In genomic region chr6:151436814-151437213, GRCh38 we compare ENCODE assay signal across 1 cellular context.
A peak's percentile ranks its signal among the peaks of the same experiment; 100 is the strongest.
TF ChIP-seq lines count a peak whose summit lies in the region.

No MANE protein-coding gene starts in this region.

TF ChIP-seq in HepG2, 621 proteins besides CTCF, POLR2A, EP300 and RAD21 (continued from another document and continues in another):
- TF ChIP-seq ZNF280B (CRISPR knock-in tag; IDR thresholded peaks at IDR 0.05; ENCODE audit: borderline replicate concordance) (no peak), FOXA3 (CRISPR knock-in tag; IDR thresholded peaks at IDR 0.05) (peak; percentile 58), RBM22 (optimal IDR thresholded peaks at IDR 0.05; ENCODE audit: low read length) (no peak), REXO4 (CRISPR knock-in tag; IDR thresholded peaks at IDR 0.05; ENCODE audit: borderline replicate concordance) (no peak), ZNF646 (CRISPR knock-in tag; IDR thresholded peaks at IDR 0.05) (no peak), TBX2 (CRISPR knock-in tag; IDR thresholded peaks at IDR 0.05; ENCODE audit: borderline replicate concordance) (no peak), HMG20A (CRISPR knock-in tag; IDR thresholded peaks at IDR 0.05; ENCODE audit: borderline replicate concordance) (peak; percentile 20; the same call in 1 of the 2 replicates), XRCC5 (optimal IDR thresholded peaks at IDR 0.05; ENCODE audit: low read length) (no peak), RXRA (CRISPR knock-in tag; IDR thresholded peaks at IDR 0.05) (no peak), SALL2 (CRISPR knock-in tag; IDR thresholded peaks at IDR 0.05) (no peak), MLLT10 (CRISPR knock-in tag; IDR thresholded peaks at IDR 0.05) (no peak), FOXM1 (CRISPR knock-in tag; IDR thresholded peaks at IDR 0.05) (no peak), CENPX (CRISPR knock-in tag; IDR thresholded peaks at IDR 0.05) (no peak), ZBTB38 (CRISPR knock-in tag; IDR thresholded peaks at IDR 0.05) (no peak), SIX4 (CRISPR knock-in tag; IDR thresholded peaks at IDR 0.05) (no peak), ZMYM4 (CRISPR knock-in tag; IDR thresholded peaks at IDR 0.05) (peak; percentile 78), KLF12 (CRISPR knock-in tag; IDR thresholded peaks at IDR 0.05; ENCODE audit: borderline replicate concordance) (no peak), POLR2AphosphoS5 (IDR thresholded peaks at IDR 0.05; ENCODE audit: low read depth, low read length) (peak; percentile 15; the same call in 1 of the 2 replicates), ZNF567 (CRISPR knock-in tag; IDR thresholded peaks at IDR 0.05; ENCODE audit: borderline replicate concordance) (no peak), ARNT2 (CRISPR knock-in tag; IDR thresholded peaks at IDR 0.05; ENCODE audit: low read depth) (0 out of 2 replicates have a peak, but pooled peaks have one; percentile 30), ZC3H13 (CRISPR knock-in tag; IDR thresholded peaks at IDR 0.05) (no peak), TBP (CRISPR knock-in tag; IDR thresholded peaks at IDR 0.05) (no peak), HNF4G (IDR thresholded peaks at IDR 0.05; ENCODE audit: borderline replicate concordance, low read depth, low read length) (peak; percentile 10; the same call in 1 of the 2 replicates), HNF4G (CRISPR knock-in tag; IDR thresholded peaks at IDR 0.05; ENCODE audit: borderline replicate concordance, low read depth) (no peak), ZNF7 (CRISPR knock-in tag; IDR thresholded peaks at IDR 0.05) (no peak), SKI (IDR thresholded peaks at IDR 0.05; ENCODE audit: partially characterized antibody) (no peak), ISX (CRISPR knock-in tag; conservative IDR thresholded peaks at IDR 0.05) (no peak), THYN1 (CRISPR knock-in tag; IDR thresholded peaks at IDR 0.05; ENCODE audit: borderline replicate concordance, low read depth) (no peak), MIXL1 (CRISPR knock-in tag; IDR thresholded peaks at IDR 0.05) (0 out of 2 replicates have a peak, but pooled peaks have one; percentile 12), ZBTB21 (CRISPR knock-in tag; IDR thresholded peaks at IDR 0.05) (no peak), SAP130 (CRISPR knock-in tag; IDR thresholded peaks at IDR 0.05; ENCODE audit: low read depth) (peak; percentile 63; the same call in 1 of the 2 replicates), BORCS8-MEF2B (CRISPR knock-in tag; IDR thresholded peaks at IDR 0.05) (no peak), ZNF660 (CRISPR knock-in tag; IDR thresholded peaks at IDR 0.05; ENCODE audit: borderline replicate concordance, low read depth) (no peak), ZNF839 (CRISPR knock-in tag; IDR thresholded peaks at IDR 0.05; ENCODE audit: borderline replicate concordance) (no peak), ELF4 (CRISPR knock-in tag; IDR thresholded peaks at IDR 0.05; ENCODE audit: borderline replicate concordance) (no peak), ZBTB1 (CRISPR knock-in tag; IDR thresholded peaks at IDR 0.05; ENCODE audit: borderline replicate concordance) (no peak), NR2F2 (IDR thresholded peaks at IDR 0.05; ENCODE audit: borderline replicate concordance, low read depth) (0 out of 2 replicates have a peak, but pooled peaks have one; percentile 28), ZNF350 (CRISPR knock-in tag; IDR thresholded peaks at IDR 0.05; ENCODE audit: borderline replicate concordance, low read depth) (no peak), ZMAT3 (CRISPR knock-in tag; conservative IDR thresholded peaks at IDR 0.05) (no peak), SRY (CRISPR knock-in tag; IDR thresholded peaks at IDR 0.05) (no peak), ZNF891 (CRISPR knock-in tag; IDR thresholded peaks at IDR 0.05) (no peak), DMAP1 (CRISPR knock-in tag; IDR thresholded peaks at IDR 0.05) (0 out of 2 replicates have a peak, but pooled peaks have one; percentile 23), ZFP90 (CRISPR knock-in tag; IDR thresholded peaks at IDR 0.05; ENCODE audit: borderline replicate concordance) (no peak), KAT8 (CRISPR knock-in tag; IDR thresholded peaks at IDR 0.05) (no peak; the same call in 1 of the 2 replicates)
- TF ChIP-seq, protein P1, sequence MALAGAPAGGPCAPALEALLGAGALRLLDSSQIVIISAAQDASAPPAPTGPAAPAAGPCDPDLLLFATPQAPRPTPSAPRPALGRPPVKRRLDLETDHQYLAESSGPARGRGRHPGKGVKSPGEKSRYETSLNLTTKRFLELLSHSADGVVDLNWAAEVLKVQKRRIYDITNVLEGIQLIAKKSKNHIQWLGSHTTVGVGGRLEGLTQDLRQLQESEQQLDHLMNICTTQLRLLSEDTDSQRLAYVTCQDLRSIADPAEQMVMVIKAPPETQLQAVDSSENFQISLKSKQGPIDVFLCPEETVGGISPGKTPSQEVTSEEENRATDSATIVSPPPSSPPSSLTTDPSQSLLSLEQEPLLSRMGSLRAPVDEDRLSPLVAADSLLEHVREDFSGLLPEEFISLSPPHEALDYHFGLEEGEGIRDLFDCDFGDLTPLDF (CRISPR knock-in tag; IDR thresholded peaks at IDR 0.05) = no peak
- TF ChIP-seq, protein P2, sequence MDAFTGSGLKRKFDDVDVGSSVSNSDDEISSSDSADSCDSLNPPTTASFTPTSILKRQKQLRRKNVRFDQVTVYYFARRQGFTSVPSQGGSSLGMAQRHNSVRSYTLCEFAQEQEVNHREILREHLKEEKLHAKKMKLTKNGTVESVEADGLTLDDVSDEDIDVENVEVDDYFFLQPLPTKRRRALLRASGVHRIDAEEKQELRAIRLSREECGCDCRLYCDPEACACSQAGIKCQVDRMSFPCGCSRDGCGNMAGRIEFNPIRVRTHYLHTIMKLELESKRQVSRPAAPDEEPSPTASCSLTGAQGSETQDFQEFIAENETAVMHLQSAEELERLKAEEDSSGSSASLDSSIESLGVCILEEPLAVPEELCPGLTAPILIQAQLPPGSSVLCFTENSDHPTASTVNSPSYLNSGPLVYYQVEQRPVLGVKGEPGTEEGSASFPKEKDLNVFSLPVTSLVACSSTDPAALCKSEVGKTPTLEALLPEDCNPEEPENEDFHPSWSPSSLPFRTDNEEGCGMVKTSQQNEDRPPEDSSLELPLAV (CRISPR knock-in tag; conservative IDR thresholded peaks at IDR 0.05; ENCODE audit: low read depth) = no peak
- TF ChIP-seq, protein P3, sequence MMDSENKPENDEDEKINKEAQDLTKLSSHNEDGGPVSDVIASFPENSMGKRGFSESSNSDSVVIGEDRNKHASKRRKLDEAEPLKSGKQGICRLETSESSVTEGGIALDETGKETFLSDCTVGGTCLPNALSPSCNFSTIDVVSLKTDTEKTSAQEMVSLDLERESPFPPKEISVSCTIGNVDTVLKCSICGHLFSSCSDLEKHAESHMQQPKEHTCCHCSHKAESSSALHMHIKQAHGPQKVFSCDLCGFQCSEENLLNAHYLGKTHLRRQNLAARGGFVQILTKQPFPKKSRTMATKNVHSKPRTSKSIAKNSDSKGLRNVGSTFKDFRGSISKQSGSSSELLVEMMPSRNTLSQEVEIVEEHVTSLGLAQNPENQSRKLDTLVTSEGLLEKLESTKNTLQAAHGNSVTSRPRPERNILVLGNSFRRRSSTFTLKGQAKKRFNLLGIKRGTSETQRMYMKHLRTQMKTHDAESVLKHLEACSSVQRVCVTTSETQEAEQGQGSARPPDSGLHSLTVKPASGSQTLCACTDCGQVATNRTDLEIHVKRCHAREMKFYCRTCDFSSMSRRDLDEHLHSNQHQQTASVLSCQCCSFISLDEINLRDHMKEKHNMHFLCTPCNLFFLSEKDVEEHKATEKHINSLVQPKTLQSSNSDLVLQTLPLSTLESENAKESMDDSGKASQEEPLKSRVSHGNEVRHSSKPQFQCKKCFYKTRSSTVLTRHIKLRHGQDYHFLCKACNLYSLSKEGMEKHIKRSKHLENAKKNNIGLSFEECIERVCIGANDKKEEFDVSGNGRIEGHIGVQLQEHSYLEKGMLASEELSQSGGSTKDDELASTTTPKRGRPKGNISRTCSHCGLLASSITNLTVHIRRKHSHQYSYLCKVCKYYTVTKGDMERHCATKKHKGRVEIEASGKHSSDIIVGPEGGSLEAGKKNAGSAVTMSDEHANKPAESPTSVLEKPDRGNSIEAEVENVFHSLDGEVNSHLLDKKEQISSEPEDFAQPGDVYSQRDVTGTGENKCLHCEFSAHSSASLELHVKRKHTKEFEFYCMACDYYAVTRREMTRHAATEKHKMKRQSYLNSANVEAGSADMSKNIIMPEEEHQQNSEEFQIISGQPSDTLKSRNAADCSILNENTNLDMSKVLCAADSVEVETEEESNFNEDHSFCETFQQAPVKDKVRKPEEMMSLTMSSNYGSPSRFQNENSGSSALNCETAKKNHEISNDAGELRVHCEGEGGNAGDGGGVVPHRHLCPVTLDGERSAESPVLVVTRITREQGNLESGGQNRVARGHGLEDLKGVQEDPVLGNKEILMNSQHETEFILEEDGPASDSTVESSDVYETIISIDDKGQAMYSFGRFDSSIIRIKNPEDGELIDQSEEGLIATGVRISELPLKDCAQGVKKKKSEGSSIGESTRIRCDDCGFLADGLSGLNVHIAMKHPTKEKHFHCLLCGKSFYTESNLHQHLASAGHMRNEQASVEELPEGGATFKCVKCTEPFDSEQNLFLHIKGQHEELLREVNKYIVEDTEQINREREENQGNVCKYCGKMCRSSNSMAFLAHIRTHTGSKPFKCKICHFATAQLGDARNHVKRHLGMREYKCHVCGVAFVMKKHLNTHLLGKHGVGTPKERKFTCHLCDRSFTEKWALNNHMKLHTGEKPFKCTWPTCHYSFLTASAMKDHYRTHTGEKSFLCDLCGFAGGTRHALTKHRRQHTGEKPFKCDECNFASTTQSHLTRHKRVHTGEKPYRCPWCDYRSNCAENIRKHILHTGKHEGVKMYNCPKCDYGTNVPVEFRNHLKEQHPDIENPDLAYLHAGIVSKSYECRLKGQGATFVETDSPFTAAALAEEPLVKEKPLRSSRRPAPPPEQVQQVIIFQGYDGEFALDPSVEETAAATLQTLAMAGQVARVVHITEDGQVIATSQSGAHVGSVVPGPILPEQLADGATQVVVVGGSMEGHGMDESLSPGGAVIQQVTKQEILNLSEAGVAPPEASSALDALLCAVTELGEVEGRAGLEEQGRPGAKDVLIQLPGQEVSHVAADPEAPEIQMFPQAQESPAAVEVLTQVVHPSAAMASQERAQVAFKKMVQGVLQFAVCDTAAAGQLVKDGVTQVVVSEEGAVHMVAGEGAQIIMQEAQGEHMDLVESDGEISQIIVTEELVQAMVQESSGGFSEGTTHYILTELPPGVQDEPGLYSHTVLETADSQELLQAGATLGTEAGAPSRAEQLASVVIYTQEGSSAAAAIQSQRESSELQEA (CRISPR knock-in tag; IDR thresholded peaks at IDR 0.05; ENCODE audit: not compliant biosample characterization) = no peak
- TF ChIP-seq, protein P4, sequence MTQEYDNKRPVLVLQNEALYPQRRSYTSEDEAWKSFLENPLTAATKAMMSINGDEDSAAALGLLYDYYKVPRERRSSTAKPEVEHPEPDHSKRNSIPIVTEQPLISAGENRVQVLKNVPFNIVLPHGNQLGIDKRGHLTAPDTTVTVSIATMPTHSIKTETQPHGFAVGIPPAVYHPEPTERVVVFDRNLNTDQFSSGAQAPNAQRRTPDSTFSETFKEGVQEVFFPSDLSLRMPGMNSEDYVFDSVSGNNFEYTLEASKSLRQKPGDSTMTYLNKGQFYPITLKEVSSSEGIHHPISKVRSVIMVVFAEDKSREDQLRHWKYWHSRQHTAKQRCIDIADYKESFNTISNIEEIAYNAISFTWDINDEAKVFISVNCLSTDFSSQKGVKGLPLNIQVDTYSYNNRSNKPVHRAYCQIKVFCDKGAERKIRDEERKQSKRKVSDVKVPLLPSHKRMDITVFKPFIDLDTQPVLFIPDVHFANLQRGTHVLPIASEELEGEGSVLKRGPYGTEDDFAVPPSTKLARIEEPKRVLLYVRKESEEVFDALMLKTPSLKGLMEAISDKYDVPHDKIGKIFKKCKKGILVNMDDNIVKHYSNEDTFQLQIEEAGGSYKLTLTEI (CRISPR knock-in tag; conservative IDR thresholded peaks at IDR 0.05) = no peak
